Comparison of ENCODE assay signal across 8 cellular contexts in genomic region chrX:10106801-10107200, GRCh38. TPM values are rescaled to one million over a fixed set of nuclear protein-coding genes. Genes with fewer than 3 reads are reported as not detected.
DNase-seq lines count a peak whose midpoint lies in the region; ATAC-seq, FAIRE-seq and TF ChIP-seq lines count a peak whose summit lies in the region.

No MANE protein-coding gene starts in this region.

- peak overlapping the region; percentile 74 for H3K27ac Mint-ChIP-seq in activated CD4-positive, alpha-beta memory T cell treated with anti-CD3 and anti-CD28 coated beads for 36 hours

- peak; percentile 70 for ATAC-seq in GM18867 (IDR thresholded peaks at IDR 0.05; ENCODE audit: unreplicated experiment)
- peak; percentile 42 for ATAC-seq in HG02981 (IDR thresholded peaks at IDR 0.05; ENCODE audit: unreplicated experiment)
- ATAC-seq in HG03025 (IDR thresholded peaks at IDR 0.05; ENCODE audit: low FRiP score, unreplicated experiment) = no peak

- H3K4me1 Mint-ChIP-seq in activated CD4-positive, alpha-beta memory T cell treated with anti-CD3 and anti-CD28 coated beads for 36 hours (ENCODE audit: low read depth) = peaks cover 56% of the 10 kb centered on the region

- FAIRE-seq in RCC 7860 (lab: Jason Lieb, UNC) = no peak

- POLR2A ChIA-PET in activated CD4-positive, alpha-beta memory T cell treated with anti-CD3 and anti-CD28 coated beads for 36 hours (lab: Charles Lee) = no interaction called here

- H3K4me3 ChIP-seq in rectal smooth muscle tissue (ENCODE audit: low read length) (no peak overlapping the region), ovary (no peak overlapping the region)

- H3K36me3 Mint-ChIP-seq in activated CD4-positive, alpha-beta memory T cell treated with anti-CD3 and anti-CD28 coated beads for 36 hours = peaks cover 1% of the 10 kb centered on the region

- H3K9ac ChIP-seq in rectal smooth muscle tissue (ENCODE audit: low read length) = no peak overlapping the region

- DNase-seq in activated CD4-positive, alpha-beta memory T cell treated with anti-CD3 and anti-CD28 coated beads for 36 hours = peak; percentile 67
- DNase-seq in RCC 7860 (ENCODE audit: low spot score) = no peak
- no peak for DNase-seq in AML-193 (lab: John Stamatoyannopoulos, UW)
- no peak for DNase-seq in ovary

- H3K9me3 ChIP-seq in ovary = no peaks in the 10 kb centered on the region

- 28 to 51% (median 33%) methylated on average over 10 of the region's 10 CpGs for WGBS in ovary, 3 donors

- H3K4me3 Mint-ChIP-seq in activated CD4-positive, alpha-beta memory T cell treated with anti-CD3 and anti-CD28 coated beads for 36 hours = no peak overlapping the region

- no peak for TF ChIP-seq EP300 in ovary (IDR thresholded peaks at IDR 0.05)

- no peak for TF ChIP-seq POLR2A in ovary (IDR thresholded peaks at IDR 0.05)

- H3K36me3 ChIP-seq in rectal smooth muscle tissue (ENCODE audit: control insufficient read depth, insufficient read depth, low read length) (no peaks in the 10 kb centered on the region), ovary (no peaks in the 10 kb centered on the region)

- H3K4me1 ChIP-seq in rectal smooth muscle tissue (ENCODE audit: control insufficient read depth, insufficient read depth, low read length) (no peaks in the 10 kb centered on the region), ovary (ENCODE audit: insufficient read depth) (peaks cover 20% of the 10 kb centered on the region)

- intact Hi-C loops in activated CD4-positive, alpha-beta memory T cell treated with anti-CD3 and anti-CD28 coated beads for 36 hours (cut with micrococcal nuclease) = loop anchor here (1.0 kb wide), 1 partner anchor 8 kb away; no protein-coding TSS in a partner anchor
- intact Hi-C loops in ovary (cut with DNase I) = no loop called here

- no peak for TF ChIP-seq CTCF in ovary (IDR thresholded peaks at IDR 0.05)

- H3K27me3 ChIP-seq in rectal smooth muscle tissue (ENCODE audit: control insufficient read depth, insufficient read depth, low read length) (no peaks in the 10 kb centered on the region), ovary (no peaks in the 10 kb centered on the region)

- H3K9me3 Mint-ChIP-seq in activated CD4-positive, alpha-beta memory T cell treated with anti-CD3 and anti-CD28 coated beads for 36 hours = no peaks in the 10 kb centered on the region

- CTCF ChIA-PET in activated CD4-positive, alpha-beta memory T cell treated with anti-CD3 and anti-CD28 coated beads for 36 hours (lab: Charles Lee) = no interaction called here

- peak overlapping the region; percentile 5 for H3K27ac ChIP-seq in rectal smooth muscle tissue (ENCODE audit: low read depth, low read length)
- peak overlapping the region in 1 of 2 donors; percentile 58 for H3K27ac ChIP-seq in ovary

- no peaks in the 10 kb centered on the region for H3K27me3 Mint-ChIP-seq in activated CD4-positive, alpha-beta memory T cell treated with anti-CD3 and anti-CD28 coated beads for 36 hours

RNA-seq across cellular contexts. Expression of gene CLCN4, which starts 50.0 kb away (rescaled TPM):
- total RNA-seq in activated CD4-positive, alpha-beta memory T cell treated with anti-CD3 and anti-CD28 coated beads for 36 hours = not detected
- total RNA-seq in ovary = 1 to 10 TPM in 6 of 7 donors, under 1 TPM in 1; 0.36 to 4.2 (median 3.1) TPM
- polyA plus RNA-seq in ovary = 1 to 10 TPM in 1 of 2 donors, under 1 TPM in 1; 0.92 to 3.0 TPM
